In genomic region chr2:212141499-212141898, GRCh38 we compare ENCODE assay signal across 24 cellular contexts.
"Had no signal": no experiment of that assay in that cellular context is flagged by ENCODE, and none has a peak within 500 bp of the region (broad histone marks: within the 10 kb centered on the region; RNA-seq: fewer than 3 reads in every experiment).

No MANE protein-coding gene starts in this region.

- H3K27me3 Mint-ChIP-seq: activated CD4-positive, alpha-beta T cell treated with anti-CD3 and anti-CD28 coated beads, Interleukin-2, amount 10 ng/mL, durations not matched to agents 7 days and 5 days; activated naive CD4-positive, alpha-beta T cell treated with anti-CD3 and anti-CD28 coated beads, Interleukin-2, amount 50 U/mL, for 24 hours; activated naive CD8-positive, alpha-beta T cell treated with anti-CD3 and anti-CD28 coated beads, Interleukin-2, amount 10 ng/mL, durations not matched to agents 7 days and 5 days; activated T-cell treated with anti-CD3 and anti-CD28 coated beads, Interleukin-2, amount 50 U/mL, for 24 hours had no signal

- H3K36me3 Mint-ChIP-seq: activated naive CD4-positive, alpha-beta T cell treated with anti-CD3 and anti-CD28 coated beads, Interleukin-2, amount 50 U/mL, for 24 hours; activated naive CD8-positive, alpha-beta T cell treated with anti-CD3 and anti-CD28 coated beads, Interleukin-2, amount 10 ng/mL, durations not matched to agents 7 days and 5 days had no signal

- H3K4me3 Mint-ChIP-seq: activated CD4-positive, alpha-beta T cell treated with anti-CD3 and anti-CD28 coated beads, Interleukin-2, amount 10 ng/mL, durations not matched to agents 7 days and 5 days; activated CD8-positive, alpha-beta T cell treated with anti-CD3 and anti-CD28 coated beads, Interleukin-2, amount 10 ng/mL, durations not matched to agents 7 days and 5 days; activated naive CD4-positive, alpha-beta T cell treated with anti-CD3 and anti-CD28 coated beads, Interleukin-2, amount 50 U/mL, for 24 hours; activated naive CD8-positive, alpha-beta T cell treated with anti-CD3 and anti-CD28 coated beads, Interleukin-2, amount 10 ng/mL, durations not matched to agents 7 days and 5 days; activated T-cell treated with anti-CD3 and anti-CD28 coated beads, Interleukin-2, amount 50 U/mL, for 24 hours had no signal

- H3K27ac Mint-ChIP-seq: activated CD4-positive, alpha-beta T cell treated with anti-CD3 and anti-CD28 coated beads, Interleukin-2, amount 10 ng/mL, durations not matched to agents 7 days and 5 days; activated CD8-positive, alpha-beta T cell treated with anti-CD3 and anti-CD28 coated beads, Interleukin-2, amount 10 ng/mL, durations not matched to agents 7 days and 5 days; activated naive CD4-positive, alpha-beta T cell treated with anti-CD3 and anti-CD28 coated beads, Interleukin-2, amount 50 U/mL, for 24 hours; activated naive CD8-positive, alpha-beta T cell treated with anti-CD3 and anti-CD28 coated beads, Interleukin-2, amount 10 ng/mL, durations not matched to agents 7 days and 5 days; activated T-cell treated with anti-CD3 and anti-CD28 coated beads, Interleukin-2, amount 50 U/mL, for 24 hours; activated T-helper 2 cell treated with anti-CD3 and anti-CD28 coated beads, Interferon-gamma antibody, Interleukin-2, Interleukin-4, amounts not matched to agents 10 μg/mL and 5 μg/mL and 100 μg/mL, durations not matched to agents 14 hours and 24 hours and 36 hours had no signal

- DNase-seq: activated CD4-positive, alpha-beta T cell treated with anti-CD3 and anti-CD28 coated beads, Interleukin-2, amount 10 ng/mL, durations not matched to agents 7 days and 5 days; activated CD4-positive, alpha-beta T cell treated with anti-CD3 and anti-CD28 coated beads, Interleukin-2, amount 50 U/mL, for 48 hours; activated CD8-positive, alpha-beta T cell treated with anti-CD3 and anti-CD28 coated beads, Interleukin-2, amount 10 ng/mL, durations not matched to agents 7 days and 5 days; activated gamma-delta T cell; activated naive CD4-positive, alpha-beta T cell treated with Interleukin-2 at 50 U/mL for 16 hours; activated naive CD8-positive, alpha-beta T cell treated with anti-CD3 and anti-CD28 coated beads, Interleukin-2, amount 10 ng/mL, durations not matched to agents 7 days and 5 days; activated T-cell treated with anti-CD3 and anti-CD28 coated beads, Interleukin-2, amount 50 U/mL, for 24 hours; adrenal gland; aorta; brain microvascular endothelial cell; central memory CD4-positive, alpha-beta T cell; NCI-H1105; NCI-H1417 treated with DMSO at 0.1 percent for 48 hours; NCI-H1930; NCI-H345; NCI-H510A; NCI-H69; NCI-H82; SHP77; SJCRH30; T1000 had no signal

- H3K4me1 Mint-ChIP-seq: activated CD4-positive, alpha-beta T cell treated with anti-CD3 and anti-CD28 coated beads, Interleukin-2, amount 10 ng/mL, durations not matched to agents 7 days and 5 days; activated naive CD4-positive, alpha-beta T cell treated with anti-CD3 and anti-CD28 coated beads, Interleukin-2, amount 50 U/mL, for 24 hours; activated naive CD8-positive, alpha-beta T cell treated with anti-CD3 and anti-CD28 coated beads, Interleukin-2, amount 10 ng/mL, durations not matched to agents 7 days and 5 days had no signal

- ATAC-seq: activated CD8-positive, alpha-beta T cell treated with anti-CD3 and anti-CD28 coated beads, Interleukin-2, amount 10 ng/mL, durations not matched to agents 7 days and 5 days; Panc1 had no signal

- H3K9me3 Mint-ChIP-seq: activated CD4-positive, alpha-beta T cell treated with anti-CD3 and anti-CD28 coated beads, Interleukin-2, amount 10 ng/mL, durations not matched to agents 7 days and 5 days; activated naive CD8-positive, alpha-beta T cell treated with anti-CD3 and anti-CD28 coated beads, Interleukin-2, amount 10 ng/mL, durations not matched to agents 7 days and 5 days; activated T-cell treated with anti-CD3 and anti-CD28 coated beads, Interleukin-2, amount 50 U/mL, for 24 hours; activated T-helper 2 cell treated with anti-CD3 and anti-CD28 coated beads, Interferon-gamma antibody, Interleukin-2, Interleukin-4, amounts not matched to agents 10 μg/mL and 5 μg/mL and 100 μg/mL, durations not matched to agents 14 hours and 24 hours and 36 hours had no signal
